Comparison of ENCODE assay signal across 19 cellular contexts in the genomic region with DNA sequence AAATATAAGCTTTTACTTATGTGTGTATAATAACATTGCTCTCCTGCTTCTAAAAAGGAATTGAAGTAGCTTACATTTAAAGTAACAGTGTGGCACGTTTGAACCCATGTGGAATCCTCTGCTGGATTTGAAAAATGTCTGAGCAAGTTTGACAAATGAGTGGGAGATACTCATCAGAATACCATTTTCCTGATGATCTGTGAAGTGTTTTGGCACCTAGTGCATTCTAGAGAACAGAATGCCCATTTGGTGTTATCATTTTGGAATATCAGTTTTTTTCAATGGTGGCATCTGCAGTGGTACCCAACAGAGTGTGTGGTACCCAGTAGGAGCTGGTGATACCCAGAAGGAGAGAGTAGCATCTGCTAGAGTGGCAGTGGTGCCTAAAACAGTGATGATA.
A peak's percentile ranks its signal among the peaks of the same experiment; 100 is the strongest.
DNase-seq lines count a peak whose midpoint lies in the region; ATAC-seq and TF ChIP-seq lines count a peak whose summit lies in the region.
"Had no signal": no experiment of that assay in that cellular context is flagged by ENCODE, and none has a peak within 500 bp of the region (broad histone marks: within the 10 kb centered on the region; RNA-seq: fewer than 3 reads in every experiment).

No MANE protein-coding gene starts in this region.

- no peak overlapping the region for H3K4me3 ChIP-seq in PC-9
- H3K4me3 ChIP-seq in neural cell (ENCODE audit: low read length): no peak overlapping the region
- H3K4me3 ChIP-seq: GM23338 had no signal

- POLR2A ChIA-PET in PC-9 (lab: Charles Lee; ENCODE audit: unreplicated experiment): no interaction called here

- H3K36me3 ChIP-seq in PC-9 (ENCODE audit: low read depth): no peaks in the 10 kb centered on the region
- H3K36me3 ChIP-seq in neural cell (ENCODE audit: insufficient read depth, low read length): no peaks in the 10 kb centered on the region

- H4K20me1 ChIP-seq in PC-9 (ENCODE audit: insufficient read depth) (no peaks in the 10 kb centered on the region), neural cell (ENCODE audit: insufficient read depth) (no peaks in the 10 kb centered on the region)

- BruUV-seq in PC-9 (replicated peaks; lab: Mats Ljungman, UMichigan): no TSS peak

- H3K4me1 ChIP-seq in PC-9 (replicated peaks; ENCODE audit: insufficient read depth): peaks cover 23% of the 10 kb centered on the region

- H3K79me2 ChIP-seq in PC-9 (ENCODE audit: low read depth) (no peaks in the 10 kb centered on the region), neural cell (replicated peaks; ENCODE audit: insufficient read depth, low read length) (no peaks in the 10 kb centered on the region)

- TF ChIP-seq EP300 in neural cell (conservative IDR thresholded peaks at IDR 0.05; ENCODE audit: poor library complexity, severe bottlenecking): no peak

- DNase-seq in Ammon's horn (ENCODE audit: low spot score) (peak; percentile 53), PC-9 (no peak), hippocampal formation (lab: John Stamatoyannopoulos, UW) (peak; percentile 0 to 27), kidney tubule cell (ENCODE audit: low spot score) (no peak)
- DNase-seq: ACHN; CD4-positive, alpha-beta T cell; DMS153; DMS79; GDM1; HCEC 1CT; HFFc6; KG1 had no signal

- peak overlapping the region; percentile 49 for H3K27ac ChIP-seq in PC-9
- H3K27ac ChIP-seq in neural cell (ENCODE audit: low read length): peak overlapping the region; percentile 46
- H3K27ac ChIP-seq: C4-2B had no signal

- intact Hi-C loops in PC-9 (cut with micrococcal nuclease; ENCODE audit: unreplicated experiment): no loop called here

- H3F3A ChIP-seq in PC-9 (ENCODE audit: insufficient read depth, low read depth) (no peaks in the 10 kb centered on the region), neural cell (ENCODE audit: insufficient read depth, low read length, poor library complexity, severe bottlenecking) (no peaks in the 10 kb centered on the region)

- H2AFZ ChIP-seq in PC-9 (0 out of 2 replicates have a peak overlapping the region, but pooled peaks have one; percentile 10), neural cell (ENCODE audit: low read depth, low read length) (no peak overlapping the region)
- H2AFZ ChIP-seq: GM23338 had no signal

- TF ChIP-seq CTCF in PC-9 (conservative IDR thresholded peaks at IDR 0.05): no peak
- TF ChIP-seq CTCF in neural cell (IDR thresholded peaks at IDR 0.05; ENCODE audit: poor library complexity, severe bottlenecking): no peak

- H3K4me2 ChIP-seq in PC-9 (peak overlapping the region; percentile 43; the same call in 1 of the 2 replicates), neural cell (ENCODE audit: low read length) (no peak overlapping the region)
- H3K4me2 ChIP-seq: GM23338 had no signal

- CTCF ChIA-PET in PC-9 (lab: Charles Lee): no interaction called here

- H3K9me3 ChIP-seq in PC-9 (ENCODE audit: insufficient read depth, low read depth) (peaks cover 6% of the 10 kb centered on the region), neural cell (ENCODE audit: low read length) (no peaks in the 10 kb centered on the region)
- H3K9me3 ChIP-seq: Caco-2 had no signal

- TF ChIP-seq RAD21 in neural cell (conservative IDR thresholded peaks at IDR 0.05): no peak

- H3K27me3 ChIP-seq in PC-9 (ENCODE audit: insufficient read depth, low read depth): no peaks in the 10 kb centered on the region
- no peaks in the 10 kb centered on the region for H3K27me3 ChIP-seq in neural cell (ENCODE audit: insufficient read depth, low read depth, low read length)

- no peaks in the 10 kb centered on the region for H3K9me2 ChIP-seq in PC-9 (ENCODE audit: insufficient read depth)
- no peaks in the 10 kb centered on the region for H3K9me2 ChIP-seq in neural cell (ENCODE audit: insufficient read depth, low read length)

- H3K9ac ChIP-seq in neural cell (ENCODE audit: low read length): no peak overlapping the region

- no peak for ATAC-seq in HG02759 (IDR thresholded peaks at IDR 0.05; ENCODE audit: unreplicated experiment)
- ATAC-seq in GM19452 (IDR thresholded peaks at IDR 0.05; ENCODE audit: unreplicated experiment): no peak
- no peak for ATAC-seq in GM19023 (IDR thresholded peaks at IDR 0.05; ENCODE audit: unreplicated experiment)
- ATAC-seq: GM23338 had no signal

TF ChIP-seq in neural cell, 6 proteins besides CTCF, POLR2A, EP300 and RAD21:
- TF ChIP-seq EZH2 (IDR thresholded peaks at IDR 0.05; ENCODE audit: borderline replicate concordance, insufficient read depth, low read length, poor library complexity, severe bottlenecking): no peak

Comparison
In these comparisons a context has a peak if more than half of its experiments do, and no peak if none do; other contexts are left out.
1. DNase-seq: peak in Ammon's horn (single experiment) and hippocampal formation (2 of 2); none in PC-9 (0 of 2) and kidney tubule cell (single experiment).